In genomic region chr10:46093316-46094196, GRCh38 we compare ENCODE assay signal across 15 cellular contexts. TPM values are rescaled to one million over a fixed set of nuclear protein-coding genes. Genes with fewer than 3 reads are reported as not detected.
A peak's percentile ranks its signal among the peaks of the same experiment; 100 is the strongest.
DNase-seq lines count a peak whose midpoint lies in the region; ATAC-seq, FAIRE-seq and TF ChIP-seq lines count a peak whose summit lies in the region.
"Not testable (repeated sequence)": the region's sequence is repeated elsewhere in the genome, so short reads cannot be mapped to it uniquely, and the experiment has no call there.
"Had no signal": no experiment of that assay in that cellular context is flagged by ENCODE, and none has a peak within 500 bp of the region (broad histone marks: within the 10 kb centered on the region; RNA-seq: fewer than 3 reads in every experiment).

No MANE protein-coding gene starts in this region.

- H3K36me3 Mint-ChIP-seq in activated T-cell treated with anti-CD3 and anti-CD28 coated beads, Interleukin-2, amount 50 U/mL, for 4 hours (ENCODE audit: insufficient read depth); activated naive CD8-positive, alpha-beta T cell treated with anti-CD3 and anti-CD28 coated beads, Interleukin-2, amount 50 U/mL, for 24 hours (ENCODE audit: low read depth): not testable (repeated sequence)

- not testable (repeated sequence) for H3K27me3 Mint-ChIP-seq in activated T-cell treated with anti-CD3 and anti-CD28 coated beads, Interleukin-2, amount 50 U/mL, for 4 hours (ENCODE audit: low read depth); activated naive CD8-positive, alpha-beta T cell treated with anti-CD3 and anti-CD28 coated beads, Interleukin-2, amount 50 U/mL, for 24 hours; stimulated activated naive CD8-positive, alpha-beta T cell treated with anti-CD3 and anti-CD28 coated beads, Interleukin-15, amount 100 ng/mL, for 72 hours

- H3K9me3 ChIP-seq in BLaER1 treated with 17β-estradiol and CSF1 and Interleukin-3, amounts not matched to agents 10 nM and 100 nM (replicated peaks in 1 of 11); Loucy (ENCODE audit: insufficient read depth, low read depth, low read length); HepG2 (ENCODE audit: low read length): not testable (repeated sequence)

- H3K4me1 ChIP-seq in BLaER1 treated with 17β-estradiol and CSF1 and Interleukin-3, amounts not matched to agents 10 nM and 100 nM = peaks cover 38 to 90% (median 72%) of the 10 kb centered on the region in 10 experiments
- peaks cover 89% of the 10 kb centered on the region for H3K4me1 ChIP-seq in Loucy (ENCODE audit: insufficient read depth, low read length, poor library complexity, severe bottlenecking)
- peaks cover 94% of the 10 kb centered on the region for H3K4me1 ChIP-seq in HepG2 (ENCODE audit: insufficient read depth, low read length)

- not testable (repeated sequence) for H3K4me1 Mint-ChIP-seq in activated T-cell treated with anti-CD3 and anti-CD28 coated beads, Interleukin-2, amount 50 U/mL, for 4 hours (ENCODE audit: low read depth); stimulated activated naive CD8-positive, alpha-beta T cell treated with anti-CD3 and anti-CD28 coated beads, Interleukin-15, amount 100 ng/mL, for 72 hours
- H3K4me1 Mint-ChIP-seq in activated naive CD8-positive, alpha-beta T cell treated with anti-CD3 and anti-CD28 coated beads, Interleukin-2, amount 50 U/mL, for 24 hours = peaks cover 14% of the 10 kb centered on the region

- TF ChIP-seq EP300 in HepG2 (IDR thresholded peaks at IDR 0.05; ENCODE audit: low read depth in 2 of 2, low read length in 2 of 2); HepG2 (CRISPR knock-in tag; IDR thresholded peaks at IDR 0.05; ENCODE audit: borderline replicate concordance): not testable (repeated sequence)

- H3K4me3 ChIP-seq in BLaER1 treated with 17β-estradiol and CSF1 and Interleukin-3, amounts not matched to agents 10 nM and 100 nM; HepG2 (replicated peaks in 1 of 3; ENCODE audit: insufficient read depth in 1 of 3, low read depth in 2 of 3, low read length in 3 of 3): not testable (repeated sequence)
- H3K4me3 ChIP-seq in Loucy (ENCODE audit: low read length, poor library complexity, severe bottlenecking) = peak overlapping the region; percentile 68

- H3K27ac Mint-ChIP-seq in activated naive CD8-positive, alpha-beta T cell treated with anti-CD3 and anti-CD28 coated beads, Interleukin-2, amount 50 U/mL, for 24 hours; stimulated activated naive CD8-positive, alpha-beta T cell treated with anti-CD3 and anti-CD28 coated beads, Interleukin-15, amount 100 ng/mL, for 72 hours: not testable (repeated sequence)

- not testable (repeated sequence) for TF ChIP-seq CTCF in Loucy (conservative IDR thresholded peaks at IDR 0.05; ENCODE audit: low read length); HepG2 (CRISPR knock-in tag; IDR thresholded peaks at IDR 0.05)

- not testable (repeated sequence) for TF ChIP-seq RAD21 in HepG2 (CRISPR knock-in tag; IDR thresholded peaks at IDR 0.05)

- H3K4me3 Mint-ChIP-seq in activated T-cell treated with anti-CD3 and anti-CD28 coated beads, Interleukin-2, amount 50 U/mL, for 4 hours; activated naive CD8-positive, alpha-beta T cell treated with anti-CD3 and anti-CD28 coated beads, Interleukin-2, amount 50 U/mL, for 24 hours; stimulated activated naive CD8-positive, alpha-beta T cell treated with anti-CD3 and anti-CD28 coated beads, Interleukin-15, amount 100 ng/mL, for 72 hours: not testable (repeated sequence)

- in situ Hi-C loops in HepG2 (cut with HindIII; ENCODE audit: extremely low pct_ligation_motif_present, low pct_unique_long_range_greater_than_20kb) = loop anchor here (5.0 kb wide), 1 partner anchor 61 kb away; the partner anchor contains the start of gene NCOA4

- H3K9ac ChIP-seq in BLaER1 treated with 17β-estradiol and CSF1 and Interleukin-3, amounts not matched to agents 10 nM and 100 nM; HepG2 (ENCODE audit: insufficient read depth, low read depth, low read length): not testable (repeated sequence)
- H3K9ac ChIP-seq in Loucy (ENCODE audit: low read depth, low read length, poor library complexity, severe bottlenecking) = peak overlapping the region; percentile 79

- not testable (repeated sequence) for H3F3A ChIP-seq in Loucy (ENCODE audit: low read depth)

- H3K27me3 ChIP-seq in BLaER1 treated with 17β-estradiol and CSF1 and Interleukin-3, amounts not matched to agents 10 nM and 100 nM; Loucy (ENCODE audit: insufficient read depth, low read length, poor library complexity, severe bottlenecking); HepG2 (ENCODE audit: control insufficient read depth in 1 of 2, insufficient read depth in 2 of 2, low read length in 2 of 2): not testable (repeated sequence)

- DNase-seq in activated CD4-positive, alpha-beta T cell treated with anti-CD3 and anti-CD28 coated beads for 48 hours = peak; percentile 51
- not testable (repeated sequence) for DNase-seq in activated T-cell treated with anti-CD3 and anti-CD28 coated beads, Interleukin-2, amount 50 U/mL, for 4 hours; HepG2 (ENCODE audit: low spot score)
- peak; percentile 39 for DNase-seq in activated naive CD8-positive, alpha-beta T cell treated with anti-CD3 and anti-CD28 coated beads, Interleukin-2, amount 50 U/mL, for 24 hours
- peak; percentile 21 for DNase-seq in sciatic nerve (ENCODE audit: low spot score)
- peak; percentile 35 to 40 for DNase-seq in stimulated activated naive CD8-positive, alpha-beta T cell treated with anti-CD3 and anti-CD28 coated beads, Interleukin-15, amount 100 ng/mL, for 72 hours

- H4K20me1 ChIP-seq in BLaER1 treated with 17β-estradiol and CSF1 and Interleukin-3, amounts not matched to agents 10 nM and 100 nM; Loucy (ENCODE audit: insufficient read depth, low read length, poor library complexity, severe bottlenecking); HepG2 (ENCODE audit: insufficient read depth, low read length): not testable (repeated sequence)

- not testable (repeated sequence) for H3K9me2 ChIP-seq in Loucy (replicated peaks; ENCODE audit: low read depth, low read length)

- not testable (repeated sequence) for H3K36me3 ChIP-seq in BLaER1 treated with 17β-estradiol and CSF1 and Interleukin-3, amounts not matched to agents 10 nM and 100 nM; Loucy (ENCODE audit: insufficient read depth, low read length); HepG2 (replicated peaks in 1 of 2; ENCODE audit: control insufficient read depth in 1 of 2, insufficient read depth in 2 of 2, low read length in 2 of 2)

- peaks cover 15% of the 10 kb centered on the region for H3K79me2 ChIP-seq in Loucy (ENCODE audit: insufficient read depth, low read length)
- not testable (repeated sequence) for H3K79me2 ChIP-seq in HepG2 (ENCODE audit: insufficient read depth, low read length)

- not testable (repeated sequence) for TF ChIP-seq POLR2A in HepG2 (IDR thresholded peaks at IDR 0.05; ENCODE audit: insufficient read depth in 1 of 2, low read depth in 2 of 2, low read length in 2 of 2)

- WGBS in HepG2 (ENCODE audit: low lambda C conversion rate) = 77% methylated on average over 9 of the region's 9 CpGs

- peak overlapping the region in 10 of 11 experiments; percentile 55 to 91 (median 78); a peak in 19 of 22 replicates for H3K4me2 ChIP-seq in BLaER1 treated with 17β-estradiol and CSF1 and Interleukin-3, amounts not matched to agents 10 nM and 100 nM
- H3K4me2 ChIP-seq in Loucy (ENCODE audit: low read depth, low read length, poor library complexity, severe bottlenecking) = peak overlapping the region; percentile 79
- H3K4me2 ChIP-seq in HepG2 (ENCODE audit: low read depth, low read length) = not testable (repeated sequence)

- H3K9me3 Mint-ChIP-seq in activated T-cell treated with anti-CD3 and anti-CD28 coated beads, Interleukin-2, amount 50 U/mL, for 4 hours; activated naive CD8-positive, alpha-beta T cell treated with anti-CD3 and anti-CD28 coated beads, Interleukin-2, amount 50 U/mL, for 24 hours; stimulated activated naive CD8-positive, alpha-beta T cell treated with anti-CD3 and anti-CD28 coated beads, Interleukin-15, amount 100 ng/mL, for 72 hours: not testable (repeated sequence)

- not testable (repeated sequence) for BruUV-seq in HepG2 (replicated peaks; lab: Mats Ljungman, UMichigan)

- peak; percentile 45 to 47 for ATAC-seq in activated T-cell treated with anti-CD3 and anti-CD28 coated beads, Interleukin-2, amount 50 U/mL, for 4 hours
- ATAC-seq in activated naive CD8-positive, alpha-beta T cell treated with anti-CD3 and anti-CD28 coated beads, Interleukin-2, amount 50 U/mL, for 24 hours = peak; percentile 48
- ATAC-seq in HepG2, sciatic nerve: not testable (repeated sequence)
- peak; percentile 52 for ATAC-seq in stimulated activated naive CD8-positive, alpha-beta T cell treated with anti-CD3 and anti-CD28 coated beads, Interleukin-15, amount 100 ng/mL, for 72 hours

- not testable (repeated sequence) for FAIRE-seq in HepG2 (lab: Jason Lieb, UNC)

- CTCF ChIA-PET in HepG2 (lab: Yijun Ruan, JAX; ENCODE audit: low intra/inter-chr PET ratio, low total read pairs) = not testable (repeated sequence)

- POLR2A ChIA-PET in HepG2 (lab: Yijun Ruan, JAX) = not testable (repeated sequence)

- H2AFZ ChIP-seq in Loucy (ENCODE audit: low read length); HepG2 (ENCODE audit: low read length): not testable (repeated sequence)

- peak overlapping the region in 8 of 11 experiments; percentile 13 to 72 (median 53); a peak in 12 of 22 replicates for H3K27ac ChIP-seq in BLaER1 treated with 17β-estradiol and CSF1 and Interleukin-3, amounts not matched to agents 10 nM and 100 nM
- H3K27ac ChIP-seq in HepG2 (ENCODE audit: extremely low read length, insufficient read depth, low read length) = not testable (repeated sequence)

- intact Hi-C loops in HepG2 (cut with micrococcal nuclease; ENCODE audit: unreplicated experiment) = loop anchor here (5.0 kb wide), 1 partner anchor 61 kb away; the partner anchor contains the start of gene NCOA4
- intact Hi-C loops in sciatic nerve (cut with DNase I) = not testable (repeated sequence)

RNA-seq across cellular contexts. Expression of gene MSMB, which starts 47.5 kb away (rescaled TPM):
- not detected for total RNA-seq in activated T-cell treated with anti-CD3 and anti-CD28 coated beads, Interleukin-2, amount 50 U/mL, for 4 hours
- total RNA-seq in HepG2 (2016; rRNA removed; fragmentation: Illumina TruSeq; extraction: Trizol) (not detected in 2 replicates), sciatic nerve (not detected)
- total RNA-seq in HepG2 (2016; cell fraction: cytosol; rRNA removed; fragmentation: Illumina TruSeq; extraction: Trizol; ENCODE audit: low read depth) = not detected in 2 replicates
- total RNA-seq in HepG2 (2016; cell fraction: insoluble cytoplasmic fraction; rRNA removed; fragmentation: Illumina TruSeq; extraction: Trizol) = not detected in 2 replicates
- not detected in 2 replicates for total RNA-seq in HepG2 (2016; cell fraction: membrane; rRNA removed; fragmentation: Illumina TruSeq; extraction: Trizol)
- total RNA-seq in HepG2 (2016; cell fraction: nucleus; rRNA removed; fragmentation: Illumina TruSeq; extraction: Trizol) = not detected in 2 replicates
- polyA plus RNA-seq in HepG2 (2011; rRNA removed) = 0.84 and 1.3 TPM in 2 replicates
- not detected in 2 replicates for polyA plus RNA-seq in HepG2 (2011; cell fraction: cytosol; rRNA removed)
- not detected in 2 replicates for polyA plus RNA-seq in HepG2 (2011; cell fraction: nucleus; rRNA removed)
- 4.1 and 8.1 TPM in 2 replicates for polyA plus RNA-seq in HepG2 (2012)
- polyA plus RNA-seq in HepG2 (2016; cell fraction: cytosol; fragmentation: Illumina TruSeq; extraction: Trizol; ENCODE audit: low read depth) = not detected in 2 replicates
- polyA plus RNA-seq in HepG2 (2016; cell fraction: insoluble cytoplasmic fraction; fragmentation: Illumina TruSeq; extraction: Trizol; ENCODE audit: low read depth) = not detected in 2 replicates
- polyA plus RNA-seq in HepG2 (2016; cell fraction: membrane; fragmentation: Illumina TruSeq; extraction: Trizol; ENCODE audit: low read depth) = not detected in 2 replicates
- not detected in 2 replicates for polyA plus RNA-seq in HepG2 (2016; cell fraction: nucleus; fragmentation: Illumina TruSeq; extraction: Trizol; ENCODE audit: insufficient read depth, low read depth)
- not detected in 2 replicates for polyA minus RNA-seq in HepG2 (2011; rRNA and poly(A)+ RNA removed; ENCODE audit: low replicate concordance)
- polyA minus RNA-seq in HepG2 (2011; cell fraction: cytosol; rRNA and poly(A)+ RNA removed) = not detected in 2 replicates
- not detected in 2 replicates for polyA minus RNA-seq in HepG2 (2011; cell fraction: nucleus; rRNA and poly(A)+ RNA removed)
- total RNA-seq: A172; activated CD8-positive, alpha-beta T cell treated with anti-CD3 and anti-CD28 coated beads, Interleukin-2, amount 10 ng/mL, durations not matched to agents 7 days and 5 days; mucosa of descending colon; ovary; renal cortical epithelial cell; SJSA1; subcutaneous adipose tissue had no signal
- polyA plus RNA-seq: ovary had no signal
